In genomic region chr4:143294310-143294709, GRCh38 we compare ENCODE assay signal across 13 cellular contexts. TPM values are rescaled to one million over a fixed set of nuclear protein-coding genes. Genes with fewer than 3 reads are reported as not detected.
DNase-seq lines count a peak whose midpoint lies in the region; ATAC-seq and TF ChIP-seq lines count a peak whose summit lies in the region.
"Had no signal": no experiment of that assay in that cellular context is flagged by ENCODE, and none has a peak within 500 bp of the region (broad histone marks: within the 10 kb centered on the region; RNA-seq: fewer than 3 reads in every experiment).

No MANE protein-coding gene starts in this region.

- H3K4me3 ChIP-seq in BE2C (ENCODE audit: low read depth, low read length), result no peak overlapping the region
- no peak overlapping the region for H3K4me3 ChIP-seq in rectal smooth muscle tissue (ENCODE audit: low read length)

- TF ChIP-seq CTCF in BE2C (IDR thresholded peaks at IDR 0.05; ENCODE audit: low read depth, low read length), result no peak

- DNase-seq in BE2C (peak; percentile 70), astrocyte of the hippocampus (ENCODE audit: low read depth, low spot score) (peak; percentile 87), left ventricle myocardium superior (peak; percentile 87), OCI-M1 (lab: John Stamatoyannopoulos, UW) (no peak)
- DNase-seq in activated naive CD8-positive, alpha-beta T cell treated with anti-CD3 and anti-CD28 coated beads, Interleukin-2, amount 50 U/mL, for 24 hours, result no peak
- DNase-seq in activated CD8-positive, alpha-beta T cell treated with anti-CD3 and anti-CD28 coated beads, Interleukin-2, amount 10 ng/mL, durations not matched to agents 7 days and 5 days, result no peak
- DNase-seq: activated naive CD8-positive, alpha-beta T cell treated with anti-CD3 and anti-CD28 coated beads for 36 hours; NCI-H2029; stimulated activated CD4-positive, alpha-beta T cell treated with anti-CD3 and anti-CD28 coated beads, Interleukin-2, amount 100 ng/mL, for 48 hours; stimulated activated naive CD4-positive, alpha-beta T cell treated with Interleukin-2 at 50 U/mL for 16 hours; T-helper 9 cell had no signal

- H3K4me1 Mint-ChIP-seq in activated naive CD8-positive, alpha-beta T cell treated with anti-CD3 and anti-CD28 coated beads, Interleukin-2, amount 50 U/mL, for 24 hours, result no peaks in the 10 kb centered on the region
- H3K4me1 Mint-ChIP-seq in activated CD8-positive, alpha-beta T cell treated with anti-CD3 and anti-CD28 coated beads, Interleukin-2, amount 10 ng/mL, durations not matched to agents 7 days and 5 days (ENCODE audit: low read depth), result no peaks in the 10 kb centered on the region
- H3K4me1 Mint-ChIP-seq: activated naive CD8-positive, alpha-beta T cell treated with anti-CD3 and anti-CD28 coated beads for 36 hours had no signal

- H3K9me3 ChIP-seq in BE2C, result no peaks in the 10 kb centered on the region

- H3K36me3 ChIP-seq in BE2C (no peaks in the 10 kb centered on the region), rectal smooth muscle tissue (ENCODE audit: control insufficient read depth, insufficient read depth, low read length) (no peaks in the 10 kb centered on the region)

- H3K27me3 ChIP-seq in BE2C (no peaks in the 10 kb centered on the region), rectal smooth muscle tissue (ENCODE audit: control insufficient read depth, insufficient read depth, low read length) (no peaks in the 10 kb centered on the region)

- no peak overlapping the region for H3K27ac Mint-ChIP-seq in activated naive CD8-positive, alpha-beta T cell treated with anti-CD3 and anti-CD28 coated beads, Interleukin-2, amount 50 U/mL, for 24 hours
- H3K27ac Mint-ChIP-seq in activated CD8-positive, alpha-beta T cell treated with anti-CD3 and anti-CD28 coated beads, Interleukin-2, amount 10 ng/mL, durations not matched to agents 7 days and 5 days, result no peak overlapping the region
- H3K27ac Mint-ChIP-seq: activated naive CD8-positive, alpha-beta T cell treated with anti-CD3 and anti-CD28 coated beads for 36 hours had no signal

- H3K4me3 Mint-ChIP-seq in activated naive CD8-positive, alpha-beta T cell treated with anti-CD3 and anti-CD28 coated beads, Interleukin-2, amount 50 U/mL, for 24 hours, result no peak overlapping the region
- H3K4me3 Mint-ChIP-seq in activated CD8-positive, alpha-beta T cell treated with anti-CD3 and anti-CD28 coated beads, Interleukin-2, amount 10 ng/mL, durations not matched to agents 7 days and 5 days, result no peak overlapping the region
- H3K4me3 Mint-ChIP-seq: activated naive CD8-positive, alpha-beta T cell treated with anti-CD3 and anti-CD28 coated beads for 36 hours had no signal

- peak overlapping the region; percentile 21 for H3K27ac ChIP-seq in rectal smooth muscle tissue (ENCODE audit: low read depth, low read length)

- no peaks in the 10 kb centered on the region for H3K36me3 Mint-ChIP-seq in activated naive CD8-positive, alpha-beta T cell treated with anti-CD3 and anti-CD28 coated beads, Interleukin-2, amount 50 U/mL, for 24 hours (ENCODE audit: low read depth)
- H3K36me3 Mint-ChIP-seq in activated CD8-positive, alpha-beta T cell treated with anti-CD3 and anti-CD28 coated beads, Interleukin-2, amount 10 ng/mL, durations not matched to agents 7 days and 5 days (ENCODE audit: low read depth), result no peaks in the 10 kb centered on the region
- H3K36me3 Mint-ChIP-seq: activated naive CD8-positive, alpha-beta T cell treated with anti-CD3 and anti-CD28 coated beads for 36 hours had no signal

- H3K4me1 ChIP-seq in BE2C, result peaks cover 3% of the 10 kb centered on the region; the same call in 1 of the 2 replicates
- H3K4me1 ChIP-seq in rectal smooth muscle tissue (ENCODE audit: control insufficient read depth, insufficient read depth, low read length), result peaks cover 19% of the 10 kb centered on the region

- CTCF ChIA-PET in activated CD8-positive, alpha-beta T cell treated with anti-CD3 and anti-CD28 coated beads, Interleukin-2, amount 10 ng/mL, durations not matched to agents 7 days and 5 days (lab: Charles Lee), result no interaction called here

- no peak overlapping the region for H3K9ac ChIP-seq in rectal smooth muscle tissue (ENCODE audit: low read length)

- intact Hi-C loops in left ventricle myocardium superior (cut with micrococcal nuclease), result no loop called here

- ATAC-seq in left ventricle myocardium superior (peak; percentile 96), GM19467 (IDR thresholded peaks at IDR 0.05; ENCODE audit: unreplicated experiment) (no peak)
- no peak for ATAC-seq in activated naive CD8-positive, alpha-beta T cell treated with anti-CD3 and anti-CD28 coated beads, Interleukin-2, amount 50 U/mL, for 24 hours
- no peak for ATAC-seq in activated CD8-positive, alpha-beta T cell treated with anti-CD3 and anti-CD28 coated beads, Interleukin-2, amount 10 ng/mL, durations not matched to agents 7 days and 5 days

- peaks cover 3% of the 10 kb centered on the region for H3K27me3 Mint-ChIP-seq in activated naive CD8-positive, alpha-beta T cell treated with anti-CD3 and anti-CD28 coated beads, Interleukin-2, amount 50 U/mL, for 24 hours
- H3K27me3 Mint-ChIP-seq in activated CD8-positive, alpha-beta T cell treated with anti-CD3 and anti-CD28 coated beads, Interleukin-2, amount 10 ng/mL, durations not matched to agents 7 days and 5 days (ENCODE audit: low read depth), result no peaks in the 10 kb centered on the region

- POLR2A ChIA-PET in activated CD8-positive, alpha-beta T cell treated with anti-CD3 and anti-CD28 coated beads, Interleukin-2, amount 10 ng/mL, durations not matched to agents 7 days and 5 days (lab: Charles Lee), result no interaction called here

- H3K9me3 Mint-ChIP-seq in activated naive CD8-positive, alpha-beta T cell treated with anti-CD3 and anti-CD28 coated beads, Interleukin-2, amount 50 U/mL, for 24 hours, result no peaks in the 10 kb centered on the region
- H3K9me3 Mint-ChIP-seq in activated CD8-positive, alpha-beta T cell treated with anti-CD3 and anti-CD28 coated beads, Interleukin-2, amount 10 ng/mL, durations not matched to agents 7 days and 5 days (ENCODE audit: insufficient read depth), result no peaks in the 10 kb centered on the region
- H3K9me3 Mint-ChIP-seq: activated naive CD8-positive, alpha-beta T cell treated with anti-CD3 and anti-CD28 coated beads for 36 hours had no signal

RNA-seq across cellular contexts. Expression of gene GAB1, which starts 42.4 kb away (rescaled TPM):
- 0.36 TPM for polyA plus RNA-seq in BE2C (2012; ENCODE audit: insufficient read depth, insufficient read length, low read depth)
- total RNA-seq in left ventricle myocardium superior, result 90.7 TPM
- total RNA-seq in activated CD8-positive, alpha-beta T cell treated with anti-CD3 and anti-CD28 coated beads, Interleukin-2, amount 10 ng/mL, durations not matched to agents 7 days and 5 days, result under 1 TPM; 0.37 to 0.79 TPM

Comparison
In these comparisons a context has a peak if more than half of its experiments do, and no peak if none do; other contexts are left out.
1. DNase-seq: peak in BE2C (single experiment), astrocyte of the hippocampus (single experiment) and left ventricle myocardium superior (single experiment); none in activated naive CD8-positive, alpha-beta T cell treated with anti-CD3 and anti-CD28 coated beads, Interleukin-2, amount 50 U/mL, for 24 hours (single experiment), activated CD8-positive, alpha-beta T cell treated with anti-CD3 and anti-CD28 coated beads, Interleukin-2, amount 10 ng/mL, durations not matched to agents 7 days and 5 days (single experiment) and OCI-M1 (single experiment).
2. RNA of gene GAB1, which starts 42.4 kb away (total RNA-seq): 90.7 TPM in left ventricle myocardium superior (single experiment); 0.37 to 0.79 TPM in activated CD8-positive, alpha-beta T cell treated with anti-CD3 and anti-CD28 coated beads, Interleukin-2, amount 10 ng/mL, durations not matched to agents 7 days and 5 days; every median in the first group is over 10 times any median in the second.